Comparison of ENCODE assay signal across 13 cellular contexts in the genomic region with DNA sequence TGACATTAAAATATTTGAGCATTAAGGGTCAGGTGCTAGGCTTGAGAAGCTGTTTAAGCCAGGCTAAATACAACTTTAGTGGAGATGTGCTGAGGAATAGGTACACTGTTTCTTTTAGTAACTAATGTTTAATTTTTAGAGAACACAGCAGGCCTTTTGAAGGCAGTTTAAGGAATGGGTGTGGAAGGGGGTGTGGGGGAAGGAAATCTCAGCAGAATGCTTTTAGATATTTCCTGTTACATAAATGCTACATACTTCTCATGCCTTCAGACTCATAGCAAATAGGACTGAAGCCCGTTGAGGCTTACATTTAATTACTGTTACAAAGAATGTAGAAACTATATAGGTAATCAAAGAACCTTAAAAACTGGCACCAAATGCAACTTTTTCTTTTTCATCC.
DNase-seq lines count a peak whose midpoint lies in the region; ATAC-seq and TF ChIP-seq lines count a peak whose summit lies in the region.
"Had no signal": no experiment of that assay in that cellular context is flagged by ENCODE, and none has a peak within 500 bp of the region (broad histone marks: within the 10 kb centered on the region; RNA-seq: fewer than 3 reads in every experiment).

No MANE protein-coding gene starts in this region.

- no peak overlapping the region for H2BK5ac ChIP-seq in trophoblast cell (ENCODE audit: low read depth, low read length, poor library complexity)

- peak overlapping the region in 10 of 11 experiments; percentile 14 to 53 (median 34); a peak in 17 of 22 replicates for H3K4me2 ChIP-seq in BLaER1 treated with 17β-estradiol and CSF1 and Interleukin-3, amounts not matched to agents 10 nM and 100 nM
- no peak overlapping the region for H3K4me2 ChIP-seq in trophoblast cell (ENCODE audit: low read length)

- no peak overlapping the region for H4K8ac ChIP-seq in trophoblast cell (ENCODE audit: low read depth, low read length)

- no peaks in the 10 kb centered on the region for H3K9me3 ChIP-seq in BLaER1 treated with 17β-estradiol and CSF1 and Interleukin-3, amounts not matched to agents 10 nM and 100 nM (replicated peaks in 1 of 11)
- H3K9me3 ChIP-seq in SJSA1 (replicated peaks) = no peaks in the 10 kb centered on the region
- H3K9me3 ChIP-seq in trophoblast cell (ENCODE audit: insufficient read depth, low read depth, low read length) = no peaks in the 10 kb centered on the region
- H3K9me3 ChIP-seq: spleen had no signal

- ATAC-seq in GM18870 (IDR thresholded peaks at IDR 0.05; ENCODE audit: unreplicated experiment) = no peak

- H3K79me2 ChIP-seq in trophoblast cell (ENCODE audit: control insufficient read depth, insufficient read depth, low read length, poor library complexity) = peaks cover 5% of the 10 kb centered on the region

- H3K23ac ChIP-seq in trophoblast cell (ENCODE audit: low read length) = no peak overlapping the region

- in situ Hi-C loops in KBM-7 (cut with MboI; ENCODE audit: low pct_unique_long_range_greater_than_20kb, low sequenced_read_pairs) = no loop called here

- H4K20me1 ChIP-seq in BLaER1 treated with 17β-estradiol and CSF1 and Interleukin-3, amounts not matched to agents 10 nM and 100 nM = peaks cover 0 to 20% (median 3%) of the 10 kb centered on the region in 11 experiments; a peak in 8 of 22 replicates

- H3K4ac ChIP-seq in trophoblast cell (ENCODE audit: low read depth, low read length) = peak overlapping the region; percentile 47

- no peak overlapping the region for H2BK120ac ChIP-seq in trophoblast cell (ENCODE audit: insufficient read depth, low read length, poor library complexity)

- no peak overlapping the region for H3K4me3 ChIP-seq in BLaER1 treated with 17β-estradiol and CSF1 and Interleukin-3, amounts not matched to agents 10 nM and 100 nM
- no peak overlapping the region for H3K4me3 ChIP-seq in SJSA1
- H3K4me3 ChIP-seq in fibroblast of the aortic adventitia (ENCODE audit: low read depth, low read length) = no peak overlapping the region
- H3K4me3 ChIP-seq in trophoblast cell (ENCODE audit: low read depth, low read length) = no peak overlapping the region
- H3K4me3 ChIP-seq: spleen had no signal

- no peak overlapping the region for H3K18ac ChIP-seq in trophoblast cell (ENCODE audit: low read length)

- no CpG with 5 or more reads among the region's 1 CpG for WGBS in trophoblast cell (ENCODE audit: extremely low coverage, insufficient coverage, insufficient read length)

- H3K36me3 ChIP-seq in BLaER1 treated with 17β-estradiol and CSF1 and Interleukin-3, amounts not matched to agents 10 nM and 100 nM = no peaks in the 10 kb centered on the region
- 0 out of 2 replicates have a peak, but pooled peaks cover 7% of the 10 kb centered on the region for H3K36me3 ChIP-seq in SJSA1
- H3K36me3 ChIP-seq in trophoblast cell (ENCODE audit: control insufficient read depth in 1 of 2, insufficient read depth in 2 of 2, low read length in 2 of 2) = no peaks in the 10 kb centered on the region
- H3K36me3 ChIP-seq: spleen had no signal

- H3K27me3 ChIP-seq in BLaER1 treated with 17β-estradiol and CSF1 and Interleukin-3, amounts not matched to agents 10 nM and 100 nM = no peaks in the 10 kb centered on the region
- H3K27me3 ChIP-seq in SJSA1 (replicated peaks) (no peaks in the 10 kb centered on the region), trophoblast cell (ENCODE audit: insufficient read depth, low read length) (no peaks in the 10 kb centered on the region)
- H3K27me3 ChIP-seq: spleen had no signal

- no peak overlapping the region for H3K27ac ChIP-seq in BLaER1 treated with 17β-estradiol and CSF1 and Interleukin-3, amounts not matched to agents 10 nM and 100 nM
- peak overlapping the region; percentile 44 for H3K27ac ChIP-seq in SJSA1
- no peak overlapping the region for H3K27ac ChIP-seq in trophoblast cell (ENCODE audit: low read depth, low read length)
- H3K27ac ChIP-seq in substantia nigra (ENCODE audit: low read depth, low read length, poor library complexity, severe bottlenecking) = no peak overlapping the region
- H3K27ac ChIP-seq: epithelial cell of prostate, VCaP had no signal

- no peak overlapping the region for H2AFZ ChIP-seq in trophoblast cell (ENCODE audit: insufficient read depth, low read length, poor library complexity)

- no peak overlapping the region for H2AK5ac ChIP-seq in trophoblast cell (ENCODE audit: low read length)

- no peak overlapping the region for H3K9ac ChIP-seq in BLaER1 treated with 17β-estradiol and CSF1 and Interleukin-3, amounts not matched to agents 10 nM and 100 nM
- H3K9ac ChIP-seq in trophoblast cell (ENCODE audit: low read length) = no peak overlapping the region

- DNase-seq in SJSA1 (ENCODE audit: low read depth in 1 of 2, low spot score in 2 of 2) (peak in 1 of 2 experiments; percentile 62), fibroblast of the aortic adventitia (ENCODE audit: low read depth) (peak; percentile 70), trophoblast cell (peak in 1 of 2 donors; percentile 27), KBM-7 (no peak), substantia nigra (lab: John Stamatoyannopoulos, UW) (no peak), GDM1 (lab: John Stamatoyannopoulos, UW) (no peak)
- DNase-seq: activated naive CD4-positive, alpha-beta T cell treated with anti-CD3 and anti-CD28 coated beads, Interleukin-2, amount 10 ng/mL, durations not matched to agents 7 days and 5 days; mammary epithelial cell; spleen had no signal

- no peak overlapping the region for H2BK12ac ChIP-seq in trophoblast cell (ENCODE audit: low read length)

- no peaks in the 10 kb centered on the region for H3K79me1 ChIP-seq in trophoblast cell (ENCODE audit: low read length)

- H4K91ac ChIP-seq in trophoblast cell (ENCODE audit: low read depth, low read length) = no peak overlapping the region

- peaks cover 0 to 13% (median 9%) of the 10 kb centered on the region in 10 experiments; a peak in 18 of 20 replicates for H3K4me1 ChIP-seq in BLaER1 treated with 17β-estradiol and CSF1 and Interleukin-3, amounts not matched to agents 10 nM and 100 nM
- H3K4me1 ChIP-seq in SJSA1 (replicated peaks) (peaks cover 41% of the 10 kb centered on the region), trophoblast cell (ENCODE audit: control insufficient read depth in 1 of 2, insufficient read depth in 2 of 2, low read length in 2 of 2) (peaks cover 0 to 2% of the 10 kb centered on the region in 2 experiments)

- H4K12ac ChIP-seq in trophoblast cell (ENCODE audit: low read depth, low read length) = no peak overlapping the region

- no peak for TF ChIP-seq CTCF in fibroblast of the aortic adventitia (IDR thresholded peaks at IDR 0.05; ENCODE audit: insufficient read depth, low read length)

- no peak overlapping the region for H3K14ac ChIP-seq in trophoblast cell (ENCODE audit: low read length)
